1 cellular context compared by ENCODE assay signal in genomic region chr19:5953034-5953589, GRCh38.
TF ChIP-seq lines count a peak whose summit lies in the region.

No MANE protein-coding gene starts in this region.

TF ChIP-seq in K562, 482 proteins besides CTCF, POLR2A, EP300 and RAD21 (continued from another document):
- TF ChIP-seq ETV1 (tag; conservative IDR thresholded peaks at IDR 0.05; ENCODE audit: low read depth) (peak; percentile 53; the same call in 1 of the 2 replicates), BRD4 (IDR thresholded peaks at IDR 0.05) (peak; percentile 32; the same call in 1 of the 2 replicates), KAT8 (IDR thresholded peaks at IDR 0.05; ENCODE audit: low read depth) (no peak), IRF9 (tag; IDR thresholded peaks at IDR 0.05) (peak; percentile 29; the same call in 1 of the 2 replicates), EP400 (IDR thresholded peaks at IDR 0.05) (peak; percentile 38), SMARCA5 (IDR thresholded peaks at IDR 0.05) (no peak), ZNF592 (IDR thresholded peaks at IDR 0.05) (peak; percentile 24; the same call in 1 of the 2 replicates), ZNF175 (CRISPR knock-in tag; IDR thresholded peaks at IDR 0.05; ENCODE audit: low read depth) (peak; percentile 27; the same call in 1 of the 2 replicates), ZBED1 (IDR thresholded peaks at IDR 0.05) (no peak)
